ENCODE assay signal across 35 cellular contexts in the genomic region with DNA sequence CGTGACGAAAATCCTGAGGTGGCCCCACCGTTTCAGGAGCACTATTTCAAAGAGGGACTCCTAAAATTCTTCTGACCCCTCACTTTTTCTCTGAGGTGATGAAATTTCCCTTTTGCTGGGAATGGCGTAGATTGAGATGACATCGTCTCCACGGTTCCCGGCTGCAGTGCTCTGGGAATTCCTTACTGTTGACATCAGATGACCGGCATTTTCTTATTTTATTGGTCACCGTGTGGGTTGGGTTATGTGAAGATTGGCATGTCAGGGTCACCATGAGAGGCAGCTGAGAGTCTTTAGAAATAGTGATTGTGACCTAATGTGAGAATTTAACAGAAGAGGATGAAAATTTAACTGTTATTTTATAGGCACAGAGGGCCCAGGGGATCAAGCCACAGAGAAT.
"Had no signal": no experiment of that assay in that cellular context is flagged by ENCODE, and none has a peak within 500 bp of the region (broad histone marks: within the 10 kb centered on the region; RNA-seq: fewer than 3 reads in every experiment).

No MANE protein-coding gene starts in this region.

- H3K36me3 Mint-ChIP-seq: activated CD8-positive, alpha-beta memory T cell treated with anti-CD3 and anti-CD28 coated beads, Interleukin-2, amount 10 ng/mL, durations not matched to agents 7 days and 5 days; activated naive CD8-positive, alpha-beta T cell treated with anti-CD3 and anti-CD28 coated beads for 36 hours had no signal

- H3K27ac Mint-ChIP-seq: activated B cell treated with CpG ODN at 0.5 μM for 24 hours; activated CD4-positive, alpha-beta memory T cell treated with anti-CD3 and anti-CD28 coated beads, Interleukin-2, amount 10 ng/mL, durations not matched to agents 7 days and 5 days; activated CD8-positive, alpha-beta memory T cell treated with anti-CD3 and anti-CD28 coated beads, Interleukin-2, amount 10 ng/mL, durations not matched to agents 7 days and 5 days; activated naive CD8-positive, alpha-beta T cell treated with anti-CD3 and anti-CD28 coated beads for 36 hours had no signal

- H3K27me3 Mint-ChIP-seq: activated B cell treated with CpG ODN at 0.5 μM for 24 hours; activated CD4-positive, alpha-beta memory T cell treated with anti-CD3 and anti-CD28 coated beads, Interleukin-2, amount 10 ng/mL, durations not matched to agents 7 days and 5 days; activated CD8-positive, alpha-beta memory T cell treated with anti-CD3 and anti-CD28 coated beads, Interleukin-2, amount 10 ng/mL, durations not matched to agents 7 days and 5 days; activated naive CD8-positive, alpha-beta T cell treated with anti-CD3 and anti-CD28 coated beads for 36 hours had no signal

- H3K27ac ChIP-seq: cardiac muscle cell, Peyer's patch, VCaP had no signal

- H3K9me3 ChIP-seq: Peyer's patch had no signal

- H3K4me3 Mint-ChIP-seq: activated B cell treated with CpG ODN at 0.5 μM for 24 hours; activated CD4-positive, alpha-beta memory T cell treated with anti-CD3 and anti-CD28 coated beads, Interleukin-2, amount 10 ng/mL, durations not matched to agents 7 days and 5 days; activated CD8-positive, alpha-beta memory T cell treated with anti-CD3 and anti-CD28 coated beads, Interleukin-2, amount 10 ng/mL, durations not matched to agents 7 days and 5 days; activated naive CD8-positive, alpha-beta T cell treated with anti-CD3 and anti-CD28 coated beads for 36 hours; central memory CD8-positive, alpha-beta T cell had no signal

- H3K4me3 ChIP-seq: cardiac muscle cell, Peyer's patch had no signal

- H3K9me3 Mint-ChIP-seq: activated B cell treated with CpG ODN at 0.5 μM for 24 hours; activated CD4-positive, alpha-beta memory T cell treated with anti-CD3 and anti-CD28 coated beads, Interleukin-2, amount 10 ng/mL, durations not matched to agents 7 days and 5 days; activated naive CD8-positive, alpha-beta T cell treated with anti-CD3 and anti-CD28 coated beads for 36 hours; central memory CD8-positive, alpha-beta T cell had no signal

- H3K4me1 Mint-ChIP-seq: activated B cell treated with CpG ODN at 0.5 μM for 24 hours; activated CD4-positive, alpha-beta memory T cell treated with anti-CD3 and anti-CD28 coated beads, Interleukin-2, amount 10 ng/mL, durations not matched to agents 7 days and 5 days; activated CD8-positive, alpha-beta memory T cell treated with anti-CD3 and anti-CD28 coated beads, Interleukin-2, amount 10 ng/mL, durations not matched to agents 7 days and 5 days; central memory CD8-positive, alpha-beta T cell had no signal

- H3K4me1 ChIP-seq: Peyer's patch had no signal

- H3K36me3 ChIP-seq: cardiac muscle cell, Peyer's patch had no signal

- DNase-seq: activated B cell treated with CpG ODN at 0.5 μM for 24 hours; activated CD4-positive, alpha-beta memory T cell treated with anti-CD3 and anti-CD28 coated beads, Interleukin-2, amount 10 ng/mL, durations not matched to agents 7 days and 5 days; activated CD4-positive, alpha-beta T cell treated with anti-CD3 and anti-CD28 coated beads for 48 hours; activated CD4-positive, CD25-positive, alpha-beta regulatory T cell treated with anti-CD3 and anti-CD28 coated beads, Interleukin-2, amount 50 U/mL, for 72 hours; activated CD8-positive, alpha-beta memory T cell treated with anti-CD3 and anti-CD28 coated beads for 24 hours; activated CD8-positive, alpha-beta memory T cell treated with anti-CD3 and anti-CD28 coated beads, Interleukin-2, amount 10 ng/mL, durations not matched to agents 7 days and 5 days; activated CD8-positive, alpha-beta memory T cell treated with anti-CD3 and anti-CD28 coated beads, Interleukin-2, amount 50 U/mL, for 48 hours; activated effector memory CD4-positive, alpha-beta T cell treated with Interleukin-2 at 50 U/mL for 16 hours; activated naive CD4-positive, alpha-beta T cell; activated naive CD4-positive, alpha-beta T cell treated with anti-CD3 and anti-CD28 coated beads, Interleukin-2, amount 50 U/mL, for 16 hours; activated naive CD8-positive, alpha-beta T cell treated with anti-CD3 and anti-CD28 coated beads for 36 hours; activated T-cell treated with anti-CD3 and anti-CD28 coated beads, Interleukin-2, amount 50 U/mL, for 48 hours; amniotic stem cell; aorta; NCI-H1092 treated with DMSO at 0.1 percent for 48 hours; NCI-H1417; NCI-H146; NCI-H187; NCI-H2029 treated with DMSO at 0.1 percent for 48 hours; NCI-H2107; NCI-H2171; NCI-H510A; NCI-H526; NCI-H748 treated with DMSO at 0.1 percent for 48 hours; NK-92 treated with Interleukin-12 subunit alpha and Interleukin-12 subunit beta, amount 100 ng/mL, for 24 hours; PC-3; Peyer's patch; RPMI8226; SHP77 treated with DMSO at 0.1 percent for 48 hours; T-helper 1 cell; T-helper 2 cell; T-helper 9 cell had no signal
